ENCODE assay signal across 18 cellular contexts in the genomic region with DNA sequence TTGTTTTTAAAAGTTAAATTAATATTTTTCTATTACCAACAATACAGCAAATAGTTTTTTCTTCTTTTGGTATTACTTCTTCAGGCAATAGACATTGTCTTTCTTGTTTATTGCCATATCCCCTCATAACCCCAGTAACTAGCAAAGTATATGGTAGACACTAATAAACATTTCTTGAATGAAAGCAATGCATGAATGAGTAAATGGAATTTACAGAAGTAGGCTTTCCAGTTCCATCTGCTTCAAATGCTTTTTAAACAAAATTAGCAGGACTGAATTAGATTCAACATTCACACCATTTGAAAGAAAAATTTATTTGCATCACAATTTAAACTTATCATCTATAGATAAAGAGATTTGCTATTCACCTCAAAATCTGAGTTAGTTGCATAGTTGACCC. TPM values are rescaled to one million over a fixed set of nuclear protein-coding genes. Genes with fewer than 3 reads are reported as not detected.
DNase-seq lines count a peak whose midpoint lies in the region; ATAC-seq and TF ChIP-seq lines count a peak whose summit lies in the region.
"Had no signal": no experiment of that assay in that cellular context is flagged by ENCODE, and none has a peak within 500 bp of the region (broad histone marks: within the 10 kb centered on the region; RNA-seq: fewer than 3 reads in every experiment).

No MANE protein-coding gene starts in this region.

- H3F3A ChIP-seq in GM23338 (replicated peaks; ENCODE audit: low read depth) (peaks cover 3% of the 10 kb centered on the region), PC-9 (ENCODE audit: insufficient read depth, low read depth) (peaks cover 14% of the 10 kb centered on the region)

- H3K36me3 Mint-ChIP-seq in GM23338 (ENCODE audit: low read depth): peaks cover 9% of the 10 kb centered on the region; the same call in 2 of the 3 replicates
- peaks cover 23% of the 10 kb centered on the region for H3K36me3 Mint-ChIP-seq in endodermal cell (ENCODE audit: low read depth)

- H3K4me3 ChIP-seq in GM23338 (no peak overlapping the region), PC-9 (no peak overlapping the region), endodermal cell (ENCODE audit: low read length) (peak overlapping the region; percentile 10), thyroid gland (replicated peaks in 1 of 3) (no peak overlapping the region), body of pancreas (no peak overlapping the region)
- H3K4me3 ChIP-seq: A549 had no signal

- H3K27ac ChIP-seq in GM23338 (ENCODE audit: low read depth): no peak overlapping the region
- H3K27ac ChIP-seq in PC-9: peak overlapping the region; percentile 4; the same call in 1 of the 2 replicates
- no peak overlapping the region for H3K27ac ChIP-seq in endodermal cell (ENCODE audit: low read depth, low read length)
- H3K27ac ChIP-seq in thyroid gland: no peak overlapping the region
- no peak overlapping the region for H3K27ac ChIP-seq in body of pancreas
- H3K27ac ChIP-seq: A549 had no signal

- 0 out of 2 replicates have a peak overlapping the region, but pooled peaks have one; percentile 30 for H3K4me2 ChIP-seq in GM23338
- H3K4me2 ChIP-seq in PC-9: peak overlapping the region; percentile 17
- H3K4me2 ChIP-seq: A549 had no signal

- CTCF ChIA-PET in PC-9 (lab: Charles Lee): no interaction called here

- ATAC-seq in GM23338 (no peak), HG03378 (IDR thresholded peaks at IDR 0.05; ENCODE audit: unreplicated experiment) (no peak), body of pancreas (no peak)
- ATAC-seq: A549 had no signal

- H3K9me3 ChIP-seq in PC-9 (ENCODE audit: insufficient read depth, low read depth) (no peaks in the 10 kb centered on the region), endodermal cell (ENCODE audit: control insufficient read depth, low read length) (peaks cover 4% of the 10 kb centered on the region), thyroid gland (no peaks in the 10 kb centered on the region), body of pancreas (no peaks in the 10 kb centered on the region)
- H3K9me3 ChIP-seq: A549 had no signal

- H3K27me3 Mint-ChIP-seq in GM23338 (ENCODE audit: insufficient read depth, low read depth, poor library complexity) (no peaks in the 10 kb centered on the region), endodermal cell (ENCODE audit: insufficient read depth) (no peaks in the 10 kb centered on the region)
- H3K27me3 Mint-ChIP-seq: CD4-positive, alpha-beta memory T cell had no signal

- H2AFZ ChIP-seq in GM23338: no peak overlapping the region
- H2AFZ ChIP-seq in PC-9: no peak overlapping the region

- DNase-seq in GM23338 (ENCODE audit: low spot score) (no peak), PC-9 (peak in 1 of 2 experiments; percentile 68), endodermal cell (no peak), thyroid gland (no peak), body of pancreas (no peak)
- no peak for DNase-seq in activated CD4-positive, alpha-beta T cell treated with anti-CD3 and anti-CD28 coated beads, Interleukin-2, amount 50 U/mL, for 1 hour
- DNase-seq: 8988T; C1 segment of cervical spinal cord; Calu3; CD4-positive, alpha-beta memory T cell; COR-L47; DMS53; DMS79 treated with DMSO at 0.1 percent for 48 hours; GF-D8; H7; HCEC 1CT had no signal

- intact Hi-C loops in PC-9 (cut with micrococcal nuclease; ENCODE audit: unreplicated experiment) (no loop called here), thyroid gland (cut with DNase I) (no loop called here), body of pancreas (cut with DNase I) (no loop called here)

- H3K4me1 Mint-ChIP-seq in GM23338 (peaks cover 6% of the 10 kb centered on the region; the same call in 2 of the 3 replicates), endodermal cell (peaks cover 4% of the 10 kb centered on the region)

- no TSS peak for BruUV-seq in PC-9 (replicated peaks; lab: Mats Ljungman, UMichigan)

- POLR2A ChIA-PET in PC-9 (lab: Charles Lee; ENCODE audit: unreplicated experiment): no interaction called here

- no peaks in the 10 kb centered on the region for H3K9me3 Mint-ChIP-seq in GM23338
- no peaks in the 10 kb centered on the region for H3K9me3 Mint-ChIP-seq in endodermal cell
- H3K9me3 Mint-ChIP-seq: CD4-positive, alpha-beta memory T cell had no signal

- H3K4me1 ChIP-seq in GM23338 (ENCODE audit: insufficient read depth): peaks cover 18% of the 10 kb centered on the region
- H3K4me1 ChIP-seq in PC-9 (replicated peaks; ENCODE audit: insufficient read depth): peaks cover 45% of the 10 kb centered on the region
- H3K4me1 ChIP-seq in endodermal cell (ENCODE audit: control insufficient read depth, insufficient read depth, low read length): peaks cover 7% of the 10 kb centered on the region
- peaks cover 0 to 8% of the 10 kb centered on the region in 2 donors for H3K4me1 ChIP-seq in thyroid gland
- H3K4me1 ChIP-seq in body of pancreas: no peaks in the 10 kb centered on the region

- TF ChIP-seq POLR2A in thyroid gland (IDR thresholded peaks at IDR 0.05) (no peak), body of pancreas (IDR thresholded peaks at IDR 0.05) (no peak)

- H3K27ac Mint-ChIP-seq in GM23338: no peak overlapping the region
- no peak overlapping the region for H3K27ac Mint-ChIP-seq in endodermal cell
- H3K27ac Mint-ChIP-seq: CD4-positive, alpha-beta memory T cell had no signal

- H3K9ac ChIP-seq in endodermal cell (ENCODE audit: extremely low read depth, low read length, poor library complexity, severe bottlenecking): no peak overlapping the region

- H3K36me3 ChIP-seq in GM23338 (ENCODE audit: insufficient read depth) (no peaks in the 10 kb centered on the region), PC-9 (ENCODE audit: low read depth) (0 out of 2 replicates have a peak, but pooled peaks cover 3% of the 10 kb centered on the region), endodermal cell (ENCODE audit: control insufficient read depth, insufficient read depth, low read length) (peaks cover 5% of the 10 kb centered on the region), thyroid gland (no peaks in the 10 kb centered on the region), body of pancreas (replicated peaks in 1 of 2; ENCODE audit: insufficient read depth in 1 of 2, low read depth in 2 of 2) (no peaks in the 10 kb centered on the region)

- H3K27me3 ChIP-seq in GM23338 (ENCODE audit: insufficient read depth) (no peaks in the 10 kb centered on the region), PC-9 (ENCODE audit: insufficient read depth, low read depth) (no peaks in the 10 kb centered on the region), endodermal cell (ENCODE audit: control insufficient read depth, insufficient read depth, low read length, poor library complexity, severe bottlenecking) (no peaks in the 10 kb centered on the region), thyroid gland (no peaks in the 10 kb centered on the region), body of pancreas (no peaks in the 10 kb centered on the region)

- H4K20me1 ChIP-seq in GM23338 (replicated peaks; ENCODE audit: insufficient read depth) (no peaks in the 10 kb centered on the region), PC-9 (ENCODE audit: insufficient read depth) (no peaks in the 10 kb centered on the region)

- no peaks in the 10 kb centered on the region for H3K79me2 ChIP-seq in GM23338 (replicated peaks; ENCODE audit: insufficient read depth)
- peaks cover 25% of the 10 kb centered on the region for H3K79me2 ChIP-seq in PC-9 (ENCODE audit: low read depth)

- no peaks in the 10 kb centered on the region for H3K9me2 ChIP-seq in GM23338 (ENCODE audit: insufficient read depth)
- no peaks in the 10 kb centered on the region for H3K9me2 ChIP-seq in PC-9 (ENCODE audit: insufficient read depth)

- H3K4me3 Mint-ChIP-seq in GM23338 (no peak overlapping the region), endodermal cell (no peak overlapping the region)
- H3K4me3 Mint-ChIP-seq: CD4-positive, alpha-beta memory T cell had no signal

- TF ChIP-seq CTCF in GM23338 (conservative IDR thresholded peaks at IDR 0.05; ENCODE audit: low read depth in 2 of 2) (no peak), PC-9 (conservative IDR thresholded peaks at IDR 0.05) (no peak), endodermal cell (conservative IDR thresholded peaks at IDR 0.05) (no peak), thyroid gland (IDR thresholded peaks at IDR 0.05) (no peak), body of pancreas (IDR thresholded peaks at IDR 0.05) (no peak)

TF ChIP-seq in GM23338, 12 proteins besides CTCF, POLR2A, EP300 and RAD21 (continues in another document):
- TF ChIP-seq, protein P1, sequence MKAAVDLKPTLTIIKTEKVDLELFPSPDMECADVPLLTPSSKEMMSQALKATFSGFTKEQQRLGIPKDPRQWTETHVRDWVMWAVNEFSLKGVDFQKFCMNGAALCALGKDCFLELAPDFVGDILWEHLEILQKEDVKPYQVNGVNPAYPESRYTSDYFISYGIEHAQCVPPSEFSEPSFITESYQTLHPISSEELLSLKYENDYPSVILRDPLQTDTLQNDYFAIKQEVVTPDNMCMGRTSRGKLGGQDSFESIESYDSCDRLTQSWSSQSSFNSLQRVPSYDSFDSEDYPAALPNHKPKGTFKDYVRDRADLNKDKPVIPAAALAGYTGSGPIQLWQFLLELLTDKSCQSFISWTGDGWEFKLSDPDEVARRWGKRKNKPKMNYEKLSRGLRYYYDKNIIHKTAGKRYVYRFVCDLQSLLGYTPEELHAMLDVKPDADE (IDR thresholded peaks at IDR 0.05): no peak
- no peak for TF ChIP-seq STAT1 (IDR thresholded peaks at IDR 0.05; ENCODE audit: unreplicated experiment)
- no peak for TF ChIP-seq CREB1 (CRISPR knock-in tag; IDR thresholded peaks at IDR 0.05; ENCODE audit: low read depth)
- TF ChIP-seq POLR2AphosphoS5 (IDR thresholded peaks at IDR 0.05; ENCODE audit: low read depth): no peak

RNA-seq across cellular contexts. Expression of gene DR1, which starts 5.6 kb away (rescaled TPM):
- total RNA-seq in GM23338 (2014; rRNA removed; shearing (Covaris generic)): 59.6 and 61.2 TPM in 2 replicates
- polyA plus RNA-seq in GM23338 (2016; fragmentation: Nextera tagmentation; extraction: Ambion mirVana): 20.5 and 20.9 TPM in 2 replicates
- total RNA-seq in PC-9 (2021) (33.6 and 37.8 TPM in 2 replicates), endodermal cell (10 to 100 TPM; 44.3 to 56.4 TPM), thyroid gland (10 to 100 TPM; 31.2 to 47.4 (median 34.1) TPM), body of pancreas (10 to 100 TPM in 1 of 2 donors, 1 to 10 TPM in 1; 9.9 to 23.3 TPM)
- 43.8 TPM for polyA plus RNA-seq in endodermal cell (2013, experiment 1 of 2)
- polyA plus RNA-seq in endodermal cell (2013, experiment 2 of 2): 41.9 TPM
